In the genomic region with DNA sequence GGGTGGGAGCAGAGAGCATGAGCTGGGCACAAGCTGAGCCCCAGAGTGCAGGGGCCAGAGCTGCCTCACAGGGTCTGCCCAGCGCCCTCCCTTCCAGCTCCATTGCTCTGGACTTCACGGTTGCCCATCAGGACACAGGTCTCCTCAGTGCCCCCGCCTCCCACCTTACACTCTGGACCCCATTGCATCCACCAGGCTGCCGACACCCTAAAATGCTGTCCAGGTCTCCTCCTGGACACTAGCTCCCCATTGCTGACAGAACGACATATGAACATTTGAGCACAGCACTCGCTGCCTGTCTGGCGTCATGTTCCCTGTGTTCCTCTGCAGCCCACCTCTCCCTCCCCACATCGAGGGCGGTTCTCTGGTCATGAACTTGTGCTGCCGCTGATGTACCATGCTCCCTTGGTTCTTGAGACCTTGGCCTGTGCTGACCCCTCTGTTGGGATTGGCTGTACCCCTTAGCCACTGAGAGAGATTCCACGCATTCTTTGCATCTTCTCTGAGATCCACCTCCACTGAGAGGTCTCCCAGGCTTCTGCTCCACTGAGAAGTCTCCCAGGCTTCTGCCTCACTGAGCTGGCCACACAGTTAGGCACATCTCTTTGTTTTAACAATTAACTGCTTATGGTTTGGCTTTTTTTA, we compare ENCODE assay signal across 1 cellular context.
TF ChIP-seq lines count a peak whose summit lies in the region.

No MANE protein-coding gene starts in this region.

TF ChIP-seq in H1, 55 proteins besides CTCF, POLR2A, EP300 and RAD21:
- peak; percentile 57; the same call in 1 of the 2 replicates for TF ChIP-seq TEAD4 (IDR thresholded peaks at IDR 0.05; ENCODE audit: low read depth, low read length)
- TF ChIP-seq NANOG (IDR thresholded peaks at IDR 0.05; ENCODE audit: insufficient read depth, low read depth, low read length, poor library complexity, severe bottlenecking) = no peak
